In genomic region chr4:1690698-1691097, GRCh38 we compare ENCODE assay signal across 19 cellular contexts. TPM values are rescaled to one million over a fixed set of nuclear protein-coding genes. Genes with fewer than 3 reads are reported as not detected.
DNase-seq lines count a peak whose midpoint lies in the region; ATAC-seq and TF ChIP-seq lines count a peak whose summit lies in the region.
"Had no signal": no experiment of that assay in that cellular context is flagged by ENCODE, and none has a peak within 500 bp of the region (broad histone marks: within the 10 kb centered on the region; RNA-seq: fewer than 3 reads in every experiment).

No MANE protein-coding gene starts in this region.

- no peaks in the 10 kb centered on the region for H3K9me3 Mint-ChIP-seq in T-helper 2 cell treated with Interferon-gamma antibody and Interleukin-4, amounts not matched to agents 5 μg/mL and 100 μg/mL, for 36 hours
- no peaks in the 10 kb centered on the region for H3K9me3 Mint-ChIP-seq in activated T-helper 2 cell treated with anti-CD3 and anti-CD28 coated beads, Interferon-gamma antibody, Interleukin-2, Interleukin-4, amounts not matched to agents 10 μg/mL and 5 μg/mL and 100 μg/mL, durations not matched to agents 14 hours and 24 hours and 36 hours
- H3K9me3 Mint-ChIP-seq in endothelial cell (ENCODE audit: unreplicated experiment), result no peaks in the 10 kb centered on the region
- H3K9me3 Mint-ChIP-seq: CD8-positive, alpha-beta memory T cell had no signal

- H3K27ac ChIP-seq in sigmoid colon, result no peak overlapping the region

- no peak overlapping the region for H3K4me3 ChIP-seq in sigmoid colon
- H3K4me3 ChIP-seq: MG63 had no signal

- TF ChIP-seq EP300 in sigmoid colon (IDR thresholded peaks at IDR 0.05), result no peak

- no peak overlapping the region for H3K4me3 Mint-ChIP-seq in T-helper 2 cell treated with Interferon-gamma antibody and Interleukin-4, amounts not matched to agents 5 μg/mL and 100 μg/mL, for 36 hours
- no peak overlapping the region for H3K4me3 Mint-ChIP-seq in activated T-helper 2 cell treated with anti-CD3 and anti-CD28 coated beads, Interferon-gamma antibody, Interleukin-2, Interleukin-4, amounts not matched to agents 10 μg/mL and 5 μg/mL and 100 μg/mL, durations not matched to agents 14 hours and 24 hours and 36 hours (ENCODE audit: low read depth)
- H3K4me3 Mint-ChIP-seq in endothelial cell (ENCODE audit: unreplicated experiment), result peak overlapping the region; percentile 59
- H3K4me3 Mint-ChIP-seq: CD8-positive, alpha-beta memory T cell had no signal

- no peaks in the 10 kb centered on the region for H3K9me3 ChIP-seq in sigmoid colon
- H3K9me3 ChIP-seq: MG63 had no signal

- TF ChIP-seq CTCF in endothelial cell (IDR thresholded peaks at IDR 0.05; ENCODE audit: unreplicated experiment) (no peak), sigmoid colon (IDR thresholded peaks at IDR 0.05) (no peak)

- DNase-seq in T-helper 2 cell treated with Interferon-gamma antibody and Interleukin-4, amounts not matched to agents 5 μg/mL and 100 μg/mL, for 36 hours (ENCODE audit: low spot score), result no peak
- DNase-seq in T-helper 2 cell, result no peak
- DNase-seq in activated T-helper 2 cell treated with anti-CD3 and anti-CD28 coated beads, Interferon-gamma antibody, Interleukin-2, Interleukin-4, amounts not matched to agents 10 μg/mL and 5 μg/mL and 100 μg/mL, durations not matched to agents 14 hours and 24 hours and 36 hours (ENCODE audit: low spot score), result no peak
- DNase-seq in endothelial cell (ENCODE audit: low spot score), result no peak
- peak; percentile 30 for DNase-seq in sigmoid colon
- DNase-seq in midbrain (lab: John Stamatoyannopoulos, UW), result no peak
- DNase-seq: 8988T; AML-193; C1 segment of cervical spinal cord; Calu3; CD8-positive, alpha-beta memory T cell; MG63; NCI-H1417 treated with DMSO at 0.1 percent for 48 hours; NCI-H187; NCI-H446; NCI-H526 treated with DMSO at 0.1 percent for 48 hours; SHP77 had no signal

- ATAC-seq in HG02885 (IDR thresholded peaks at IDR 0.05; ENCODE audit: poor library complexity, unreplicated experiment) (no peak), GM21447 (IDR thresholded peaks at IDR 0.05; ENCODE audit: unreplicated experiment) (no peak)

- H3K4me1 ChIP-seq in sigmoid colon, result no peaks in the 10 kb centered on the region

- H3K36me3 ChIP-seq in sigmoid colon, result peaks cover 0 to 53% (median 34%) of the 10 kb centered on the region in 4 donors

- H3K27me3 Mint-ChIP-seq in T-helper 2 cell treated with Interferon-gamma antibody and Interleukin-4, amounts not matched to agents 5 μg/mL and 100 μg/mL, for 36 hours (ENCODE audit: low read depth), result no peaks in the 10 kb centered on the region
- H3K27me3 Mint-ChIP-seq in activated T-helper 2 cell treated with anti-CD3 and anti-CD28 coated beads, Interferon-gamma antibody, Interleukin-2, Interleukin-4, amounts not matched to agents 10 μg/mL and 5 μg/mL and 100 μg/mL, durations not matched to agents 14 hours and 24 hours and 36 hours (ENCODE audit: low read depth), result no peaks in the 10 kb centered on the region
- peaks cover 4% of the 10 kb centered on the region for H3K27me3 Mint-ChIP-seq in endothelial cell (ENCODE audit: unreplicated experiment)
- H3K27me3 Mint-ChIP-seq: CD8-positive, alpha-beta memory T cell had no signal

- peaks cover 47% of the 10 kb centered on the region for H3K36me3 Mint-ChIP-seq in T-helper 2 cell treated with Interferon-gamma antibody and Interleukin-4, amounts not matched to agents 5 μg/mL and 100 μg/mL, for 36 hours (ENCODE audit: low read depth)
- peaks cover 55% of the 10 kb centered on the region for H3K36me3 Mint-ChIP-seq in activated T-helper 2 cell treated with anti-CD3 and anti-CD28 coated beads, Interferon-gamma antibody, Interleukin-2, Interleukin-4, amounts not matched to agents 10 μg/mL and 5 μg/mL and 100 μg/mL, durations not matched to agents 14 hours and 24 hours and 36 hours (ENCODE audit: low read depth)
- H3K36me3 Mint-ChIP-seq in endothelial cell (ENCODE audit: low read depth, unreplicated experiment), result peaks cover 15% of the 10 kb centered on the region

- H3K27me3 ChIP-seq in sigmoid colon, result no peaks in the 10 kb centered on the region
- H3K27me3 ChIP-seq: MG63 had no signal

- intact Hi-C loops in activated T-helper 2 cell treated with anti-CD3 and anti-CD28 coated beads, Interferon-gamma antibody, Interleukin-2, Interleukin-4, amounts not matched to agents 10 μg/mL and 5 μg/mL and 100 μg/mL, durations not matched to agents 14 hours and 24 hours and 36 hours (cut with micrococcal nuclease), result no loop called here
- intact Hi-C loops in sigmoid colon (cut with DNase I), result no loop called here

- 99% methylated on average over 3 of the region's 3 CpGs for WGBS in sigmoid colon, 2 donors

- H3K4me1 Mint-ChIP-seq in T-helper 2 cell treated with Interferon-gamma antibody and Interleukin-4, amounts not matched to agents 5 μg/mL and 100 μg/mL, for 36 hours (ENCODE audit: low read depth), result peaks cover 4% of the 10 kb centered on the region
- peaks cover 6% of the 10 kb centered on the region for H3K4me1 Mint-ChIP-seq in activated T-helper 2 cell treated with anti-CD3 and anti-CD28 coated beads, Interferon-gamma antibody, Interleukin-2, Interleukin-4, amounts not matched to agents 10 μg/mL and 5 μg/mL and 100 μg/mL, durations not matched to agents 14 hours and 24 hours and 36 hours (ENCODE audit: low read depth)
- H3K4me1 Mint-ChIP-seq in endothelial cell (ENCODE audit: unreplicated experiment), result no peaks in the 10 kb centered on the region

- no peak for TF ChIP-seq POLR2A in sigmoid colon (IDR thresholded peaks at IDR 0.05)

- peak overlapping the region; percentile 41 for H3K27ac Mint-ChIP-seq in T-helper 2 cell treated with Interferon-gamma antibody and Interleukin-4, amounts not matched to agents 5 μg/mL and 100 μg/mL, for 36 hours
- H3K27ac Mint-ChIP-seq in activated T-helper 2 cell treated with anti-CD3 and anti-CD28 coated beads, Interferon-gamma antibody, Interleukin-2, Interleukin-4, amounts not matched to agents 10 μg/mL and 5 μg/mL and 100 μg/mL, durations not matched to agents 14 hours and 24 hours and 36 hours, result peak overlapping the region; percentile 24
- no peak overlapping the region for H3K27ac Mint-ChIP-seq in endothelial cell (ENCODE audit: unreplicated experiment)

RNA-seq across cellular contexts. Expression of gene FAM53A, which starts 6.6 kb away (rescaled TPM):
- total RNA-seq in activated T-helper 2 cell treated with anti-CD3 and anti-CD28 coated beads, Interferon-gamma antibody, Interleukin-2, Interleukin-4, amounts not matched to agents 10 μg/mL and 5 μg/mL and 100 μg/mL, durations not matched to agents 14 hours and 24 hours and 36 hours, result 2.7 and 3.3 TPM in 2 replicates
- total RNA-seq in endothelial cell (ENCODE audit: unreplicated experiment) (1.8 TPM), sigmoid colon (1 to 10 TPM in 3 of 4 donors, under 1 TPM in 1; 0.82 to 4.1 (median 1.7) TPM)
- 1 to 10 TPM in 2 of 3 donors, under 1 TPM in 1; 0.23 to 1.8 (median 1.4) TPM for polyA plus RNA-seq in sigmoid colon

RNA-seq across cellular contexts. Expression of gene SLBP, which starts 21.4 kb away (rescaled TPM):
- total RNA-seq in activated T-helper 2 cell treated with anti-CD3 and anti-CD28 coated beads, Interferon-gamma antibody, Interleukin-2, Interleukin-4, amounts not matched to agents 10 μg/mL and 5 μg/mL and 100 μg/mL, durations not matched to agents 14 hours and 24 hours and 36 hours, result 125 and 127 TPM in 2 replicates
- 33.2 TPM for total RNA-seq in endothelial cell (ENCODE audit: unreplicated experiment)
- 10 to 100 TPM; 32.3 to 48.9 (median 40.2) TPM for total RNA-seq in sigmoid colon
- polyA plus RNA-seq in sigmoid colon, result 10 to 100 TPM; 34.0 to 36.0 (median 35.8) TPM

RNA-seq across cellular contexts. Expression of gene TMEM129, which starts 30.4 kb away (rescaled TPM):
- total RNA-seq in activated T-helper 2 cell treated with anti-CD3 and anti-CD28 coated beads, Interferon-gamma antibody, Interleukin-2, Interleukin-4, amounts not matched to agents 10 μg/mL and 5 μg/mL and 100 μg/mL, durations not matched to agents 14 hours and 24 hours and 36 hours, result 23.5 and 27.1 TPM in 2 replicates
- total RNA-seq in endothelial cell (ENCODE audit: unreplicated experiment), result 27.2 TPM
- 10 to 100 TPM; 40.6 to 51.4 (median 49.2) TPM for total RNA-seq in sigmoid colon
- 10 to 100 TPM; 16.9 to 42.4 (median 18.6) TPM for polyA plus RNA-seq in sigmoid colon

RNA-seq across cellular contexts. Expression of gene TACC3, which starts 30.6 kb away (rescaled TPM):
- total RNA-seq in activated T-helper 2 cell treated with anti-CD3 and anti-CD28 coated beads, Interferon-gamma antibody, Interleukin-2, Interleukin-4, amounts not matched to agents 10 μg/mL and 5 μg/mL and 100 μg/mL, durations not matched to agents 14 hours and 24 hours and 36 hours, result 137 and 141 TPM in 2 replicates
- total RNA-seq in endothelial cell (ENCODE audit: unreplicated experiment) (42.2 TPM), sigmoid colon (10 to 100 TPM in 1 of 4 donors, 1 to 10 TPM in 3; 4.3 to 13.0 (median 6.9) TPM)
- 10 to 100 TPM in 2 of 3 donors, 1 to 10 TPM in 1; 4.8 to 55.9 (median 11.8) TPM for polyA plus RNA-seq in sigmoid colon
